ENCODE assay signal across 8 cellular contexts in the genomic region with DNA sequence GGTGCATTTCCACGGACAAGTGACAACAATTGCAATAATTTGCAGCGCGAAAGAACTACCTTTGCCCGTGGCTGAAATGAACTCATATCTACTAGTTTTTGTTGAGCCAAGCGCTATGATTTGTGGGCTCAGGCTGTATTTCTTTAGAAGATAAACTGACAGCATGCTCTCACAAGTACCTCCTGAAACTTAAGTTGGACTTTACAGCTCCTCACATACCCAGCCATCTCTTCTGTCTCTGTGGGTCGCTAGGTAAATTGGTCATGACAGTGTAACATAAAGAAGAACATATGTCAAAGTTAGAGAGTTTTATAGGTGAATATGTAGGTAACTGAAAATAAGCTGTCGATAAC. TPM values are rescaled to one million over a fixed set of nuclear protein-coding genes. Genes with fewer than 3 reads are reported as not detected.
A peak's percentile ranks its signal among the peaks of the same experiment; 100 is the strongest.
DNase-seq lines count a peak whose midpoint lies in the region; ATAC-seq, FAIRE-seq and TF ChIP-seq lines count a peak whose summit lies in the region.

No MANE protein-coding gene starts in this region.

- H3K4me1 Mint-ChIP-seq in activated T-helper 17 cell treated with anti-CD3 and anti-CD28 coated beads, Interleukin-2, amount 50 U/mL, for 72 hours: peaks cover 21% of the 10 kb centered on the region

- H3K27ac Mint-ChIP-seq in activated T-helper 17 cell treated with anti-CD3 and anti-CD28 coated beads, Interleukin-2, amount 50 U/mL, for 72 hours: peak overlapping the region; percentile 92

- TF ChIP-seq POLR2A in testis (IDR thresholded peaks at IDR 0.05): no peak

- H3K27me3 ChIP-seq in keratinocyte (ENCODE audit: control insufficient read depth, extremely low read depth, insufficient read depth, low read length) (no peaks in the 10 kb centered on the region), testis (no peaks in the 10 kb centered on the region)

- H3K36me3 ChIP-seq in keratinocyte (ENCODE audit: control insufficient read depth in 2 of 2, extremely low read depth in 1 of 2, insufficient read depth in 2 of 2, low read length in 2 of 2) (no peaks in the 10 kb centered on the region), testis (ENCODE audit: low read depth, missing control alignments) (no peaks in the 10 kb centered on the region)

- H3K9me3 Mint-ChIP-seq in activated T-helper 17 cell treated with anti-CD3 and anti-CD28 coated beads, Interleukin-2, amount 50 U/mL, for 72 hours: no peaks in the 10 kb centered on the region

- H3K4me1 ChIP-seq in keratinocyte (ENCODE audit: control insufficient read depth, extremely low read depth, insufficient read depth, low read length) (peaks cover 4% of the 10 kb centered on the region), testis (peaks cover 6% of the 10 kb centered on the region)

- WGBS in testis, 2 donors: 9 to 10% methylated on average over 7 of the region's 7 CpGs

- peaks cover 26% of the 10 kb centered on the region for H3K36me3 Mint-ChIP-seq in activated T-helper 17 cell treated with anti-CD3 and anti-CD28 coated beads, Interleukin-2, amount 50 U/mL, for 72 hours (ENCODE audit: low read depth)

- peak overlapping the region; percentile 96 for H3K4me2 ChIP-seq in keratinocyte (ENCODE audit: control insufficient read depth, extremely low read depth, insufficient read depth, low read depth, low read length)

- no peaks in the 10 kb centered on the region for H3K9me1 ChIP-seq in keratinocyte (ENCODE audit: control insufficient read depth, extremely low read depth, insufficient read depth, low read length)

- no peaks in the 10 kb centered on the region for H3K9me3 ChIP-seq in keratinocyte (ENCODE audit: control insufficient read depth, low read depth, low read length)
- H3K9me3 ChIP-seq in testis: no peaks in the 10 kb centered on the region

- peak overlapping the region; percentile 80 for H3K9ac ChIP-seq in keratinocyte (ENCODE audit: control insufficient read depth, extremely low read depth, insufficient read depth, low read length)

- no peaks in the 10 kb centered on the region for H3K27me3 Mint-ChIP-seq in activated T-helper 17 cell treated with anti-CD3 and anti-CD28 coated beads, Interleukin-2, amount 50 U/mL, for 72 hours

- peak overlapping the region; percentile 98 for H2AFZ ChIP-seq in keratinocyte (ENCODE audit: control insufficient read depth, low read length)

- TF ChIP-seq CTCF in keratinocyte (optimal IDR thresholded peaks at IDR 0.05 in 1 of 3, IDR thresholded peaks at IDR 0.05 in 1 of 3, conservative IDR thresholded peaks at IDR 0.05 in 1 of 3; ENCODE audit: extremely low read depth in 1 of 3, insufficient read depth in 2 of 3, low read length in 3 of 3) (no peak), testis (IDR thresholded peaks at IDR 0.05) (no peak)

- peak overlapping the region; percentile 96 for H3K4me3 Mint-ChIP-seq in activated T-helper 17 cell treated with anti-CD3 and anti-CD28 coated beads, Interleukin-2, amount 50 U/mL, for 72 hours

- no peaks in the 10 kb centered on the region for H4K20me1 ChIP-seq in keratinocyte (ENCODE audit: control insufficient read depth, extremely low read depth, insufficient read depth, low read length)

- intact Hi-C loops in testis (cut with DNase I; ENCODE audit: low total_unique reads): no loop called here

- peaks cover 8% of the 10 kb centered on the region for H3K79me2 ChIP-seq in keratinocyte (ENCODE audit: control insufficient read depth, insufficient read depth, low read length)

- DNase-seq in keratinocyte (ENCODE audit: low read depth, low spot score) (no peak), testis (no peak), EL (no peak), hepatic stellate cell (ENCODE audit: low spot score) (no peak), DMS153 treated with DMSO at 0.1 percent for 48 hours (lab: John Stamatoyannopoulos, UW; ENCODE audit: unreplicated experiment) (no peak)

- dilution Hi-C loops in keratinocyte (cut with MboI; ENCODE audit: extremely low pct_ligation_motif_present, low sequenced_read_pairs): no loop called here

- ATAC-seq in GM18861 (IDR thresholded peaks at IDR 0.05; ENCODE audit: unreplicated experiment) (peak; percentile 12), HG02938 (IDR thresholded peaks at IDR 0.05; ENCODE audit: unreplicated experiment) (peak; percentile 16)
- no peak for ATAC-seq in activated T-helper 17 cell treated with anti-CD3 and anti-CD28 coated beads, Interleukin-2, amount 50 U/mL, for 72 hours (replicated peaks)

- no peak for FAIRE-seq in keratinocyte (lab: Jason Lieb, UNC)

- H3K27ac ChIP-seq in keratinocyte (ENCODE audit: control insufficient read depth, insufficient read depth, low read length): peak overlapping the region; percentile 33
- no peak overlapping the region for H3K27ac ChIP-seq in testis

- peak overlapping the region; percentile 80 to 91 (median 90) for H3K4me3 ChIP-seq in keratinocyte (ENCODE audit: control insufficient read depth in 2 of 3, extremely low read depth in 1 of 3, insufficient read depth in 2 of 3, low read depth in 1 of 3, low read length in 3 of 3)
- peak overlapping the region; percentile 84 to 97 for H3K4me3 ChIP-seq in testis

RNA-seq across cellular contexts. Expression of gene COG6, which starts 0.8 kb away (rescaled TPM):
- total RNA-seq in activated T-helper 17 cell treated with anti-CD3 and anti-CD28 coated beads, Interleukin-2, amount 50 U/mL, for 72 hours: 10 to 100 TPM; 31.3 to 47.3 TPM
- 14.4 to 25.5 TPM (median 20.7 TPM) in 3 replicates for polyA plus RNA-seq in keratinocyte
- polyA plus RNA-seq in keratinocyte (2011; ENCODE audit: low read depth): 18.7 TPM
- 10.6 and 23.0 TPM in 2 replicates for polyA plus RNA-seq in keratinocyte (2011; cell fraction: cytosol; rRNA removed)
- 19.4 and 20.5 TPM in 2 replicates for polyA plus RNA-seq in keratinocyte (2011; cell fraction: nucleus; rRNA removed)
- polyA plus RNA-seq in keratinocyte (2012; ENCODE audit: low replicate concordance): 9.6 and 9.7 TPM in 2 replicates
- 4.3 to 16.8 TPM (median 13.1 TPM) in 3 replicates for polyA minus RNA-seq in keratinocyte
- polyA minus RNA-seq in keratinocyte (2011; cell fraction: cytosol; rRNA and poly(A)+ RNA removed): 94.6 TPM
- 18.8 and 27.7 TPM in 2 replicates for polyA minus RNA-seq in keratinocyte (2011; cell fraction: nucleus; rRNA and poly(A)+ RNA removed)
- 10 to 100 TPM; 47.8 to 50.7 TPM for total RNA-seq in testis
- polyA plus RNA-seq in testis (ENCODE audit: insufficient read depth, low read depth, low replicate concordance): 32.0 TPM

RNA-seq across cellular contexts. Expression of gene LHFPL6, which starts 53.3 kb away (rescaled TPM):
- total RNA-seq in activated T-helper 17 cell treated with anti-CD3 and anti-CD28 coated beads, Interleukin-2, amount 50 U/mL, for 72 hours: 1 to 10 TPM; 1.1 to 7.5 TPM
- 8.9 to 19.9 TPM (median 15.8 TPM) in 3 replicates for polyA plus RNA-seq in keratinocyte
- polyA plus RNA-seq in keratinocyte (2011; ENCODE audit: low read depth): 6.2 TPM
- 13.3 and 13.5 TPM in 2 replicates for polyA plus RNA-seq in keratinocyte (2011; cell fraction: cytosol; rRNA removed)
- polyA plus RNA-seq in keratinocyte (2011; cell fraction: nucleus; rRNA removed): 17.1 and 18.2 TPM in 2 replicates
- 4.6 and 15.1 TPM in 2 replicates for polyA plus RNA-seq in keratinocyte (2012; ENCODE audit: low replicate concordance)
- 10.2 to 17.8 TPM (median 14.9 TPM) in 3 replicates for polyA minus RNA-seq in keratinocyte
- polyA minus RNA-seq in keratinocyte (2011; cell fraction: cytosol; rRNA and poly(A)+ RNA removed): 6.9 TPM
- polyA minus RNA-seq in keratinocyte (2011; cell fraction: nucleus; rRNA and poly(A)+ RNA removed): 11.1 and 19.5 TPM in 2 replicates
- total RNA-seq in testis: 10 to 100 TPM; 37.3 to 52.1 TPM
- 65.5 TPM for polyA plus RNA-seq in testis (ENCODE audit: insufficient read depth, low read depth, low replicate concordance)

Comparison
In these comparisons a context has a peak if more than half of its experiments do, and no peak if none do; other contexts are left out.
1. RNA of gene LHFPL6, which starts 53.3 kb away (total RNA-seq): 37.3 to 52.1 TPM in testis; 1.1 to 7.5 TPM in activated T-helper 17 cell treated with anti-CD3 and anti-CD28 coated beads, Interleukin-2, amount 50 U/mL, for 72 hours; every median in the first group is over 4 times any median in the second.